Comparison of ENCODE assay signal across 1 cellular context in genomic region chr2:170822885-170823799, GRCh38.
A peak's percentile ranks its signal among the peaks of the same experiment; 100 is the strongest.
TF ChIP-seq lines count a peak whose summit lies in the region.

No MANE protein-coding gene starts in this region.

TF ChIP-seq in K562, 482 proteins besides CTCF, POLR2A, EP300 and RAD21 (continued from another document):
- TF ChIP-seq ETS1 (conservative IDR thresholded peaks at IDR 0.05; ENCODE audit: control insufficient read depth, low read depth, low read length), result 0 out of 2 replicates have a peak, but pooled peaks have one; percentile 44
- 0 out of 2 replicates have a peak, but pooled peaks have one; percentile 8 for TF ChIP-seq ETV1 (tag; conservative IDR thresholded peaks at IDR 0.05; ENCODE audit: low read depth)
- no peak for TF ChIP-seq HNRNPUL1 (IDR thresholded peaks at IDR 0.05; ENCODE audit: low read length)
- TF ChIP-seq BHLHE40 (IDR thresholded peaks at IDR 0.05; ENCODE audit: low read length), result peak; percentile 88
- no peak for TF ChIP-seq ZNF586 (CRISPR knock-in tag; conservative IDR thresholded peaks at IDR 0.05)
- TF ChIP-seq MTF1 (CRISPR knock-in tag; IDR thresholded peaks at IDR 0.05; ENCODE audit: borderline replicate concordance), result no peak
- no peak for TF ChIP-seq ZFP91 (CRISPR knock-in tag; IDR thresholded peaks at IDR 0.05)
- TF ChIP-seq POLR2AphosphoS5 (IDR thresholded peaks at IDR 0.05; ENCODE audit: control insufficient read depth, insufficient read depth, low read depth, low read length), result peak; percentile 75
- no peak for TF ChIP-seq TARDBP (IDR thresholded peaks at IDR 0.05)
- no peak for TF ChIP-seq PTBP1 (IDR thresholded peaks at IDR 0.05; ENCODE audit: low read depth, low read length)
- peak in 1 of 2 experiments; percentile 42; a peak in 1 of 4 replicates for TF ChIP-seq MAZ (CRISPR knock-in tag; conservative IDR thresholded peaks at IDR 0.05 in 1 of 2, IDR thresholded peaks at IDR 0.05 in 1 of 2)
- TF ChIP-seq TCFL5 (CRISPR knock-in tag; conservative IDR thresholded peaks at IDR 0.05), result no peak
- TF ChIP-seq TRIM28 (IDR thresholded peaks at IDR 0.05), result peak; percentile 31; the same call in 1 of the 2 replicates
- TF ChIP-seq ZC3H8 (IDR thresholded peaks at IDR 0.05), result no peak
- peak in 1 of 2 experiments; percentile 30 for TF ChIP-seq E2F6 (IDR thresholded peaks at IDR 0.05; ENCODE audit: borderline replicate concordance in 1 of 2, extremely low read depth in 1 of 2, insufficient read depth in 1 of 2, insufficient read length in 1 of 2, low read depth in 1 of 2, low read length in 1 of 2, poor library complexity in 1 of 2, severe bottlenecking in 1 of 2)
- TF ChIP-seq NRF1 (conservative IDR thresholded peaks at IDR 0.05 in 1 of 2, IDR thresholded peaks at IDR 0.05 in 1 of 2), result peak; percentile 22 to 45; a peak in 3 of 4 replicates
- TF ChIP-seq DMBX1 (CRISPR knock-in tag; IDR thresholded peaks at IDR 0.05; ENCODE audit: borderline replicate concordance), result peak; percentile 62; the same call in 1 of the 2 replicates
- TF ChIP-seq ZBTB8A (IDR thresholded peaks at IDR 0.05; ENCODE audit: partially characterized antibody), result no peak
- TF ChIP-seq NFIC (IDR thresholded peaks at IDR 0.05), result peak; percentile 66
- TF ChIP-seq BDP1 (IDR thresholded peaks at IDR 0.05; ENCODE audit: insufficient read depth, insufficient read length), result no peak
- TF ChIP-seq HINFP (tag; conservative IDR thresholded peaks at IDR 0.05; ENCODE audit: low read depth), result no peak
- no peak for TF ChIP-seq ZBTB9 (CRISPR knock-in tag; IDR thresholded peaks at IDR 0.05)
- TF ChIP-seq E2F3 (CRISPR knock-in tag; IDR thresholded peaks at IDR 0.05), result no peak
